7 cellular contexts compared by ENCODE assay signal in the genomic region with DNA sequence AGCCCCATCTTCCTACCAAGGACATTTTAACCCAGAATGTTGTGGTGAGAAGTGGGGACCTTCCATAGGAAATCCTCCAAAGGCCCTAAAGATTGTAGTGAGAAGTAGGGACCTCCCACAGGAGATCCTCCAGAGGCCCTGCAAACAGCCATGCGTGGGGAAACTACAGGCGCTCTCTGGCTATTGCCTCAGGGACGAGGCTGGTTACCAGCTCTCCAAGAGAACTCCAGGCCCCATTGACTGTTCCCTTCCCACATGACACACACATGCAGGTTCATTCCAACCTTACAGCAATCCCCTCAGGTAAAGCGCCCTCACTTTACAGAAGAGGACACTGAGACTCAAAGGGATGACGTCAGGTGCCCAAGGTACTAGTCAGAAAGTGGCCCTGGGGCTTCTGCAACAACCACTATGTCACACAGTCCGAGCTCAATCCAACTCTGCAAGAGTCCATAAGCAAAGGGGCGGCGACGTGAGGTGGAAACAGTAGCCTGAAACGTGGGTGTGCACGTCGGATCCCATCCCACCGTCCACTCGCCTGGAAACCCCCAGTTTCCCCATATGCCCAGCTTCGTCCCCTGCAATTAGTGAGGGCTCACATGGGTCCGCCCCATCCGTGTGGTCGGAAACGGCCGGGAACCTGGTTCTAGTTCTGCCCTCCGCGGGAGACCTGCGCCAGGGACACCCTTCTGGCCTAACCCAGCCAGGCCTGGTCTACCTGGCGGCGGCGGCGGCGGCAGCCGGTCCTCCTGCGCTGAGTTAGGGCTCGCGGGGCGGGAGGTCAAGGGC. TPM values are rescaled to one million over a fixed set of nuclear protein-coding genes. Genes with fewer than 3 reads are reported as not detected.
DNase-seq lines count a peak whose midpoint lies in the region; ATAC-seq, FAIRE-seq and TF ChIP-seq lines count a peak whose summit lies in the region.
"Not testable (repeated sequence)": the region's sequence is repeated elsewhere in the genome, so short reads cannot be mapped to it uniquely, and the experiment has no call there.

No MANE protein-coding gene starts in this region.

- H3K4me3 ChIP-seq in HL-60 (replicated peaks; ENCODE audit: insufficient read depth, low read length) (peak overlapping the region; percentile 34), bronchial epithelial cell (ENCODE audit: low read depth, low read length) (peak overlapping the region; percentile 28), iPS-18c (ENCODE audit: insufficient read depth, low read depth, low read length) (peak overlapping the region; percentile 15; the same call in 1 of the 2 replicates)

- not testable (repeated sequence) for H3K27me3 ChIP-seq in HL-60 (ENCODE audit: insufficient read depth, poor library complexity, severe bottlenecking); bronchial epithelial cell (ENCODE audit: control insufficient read depth, insufficient read depth, low read length)

- H3K9me3 ChIP-seq in iPS-18c (ENCODE audit: control insufficient read depth, insufficient read depth, low read length), result not testable (repeated sequence)

- not testable (repeated sequence) for H3K4me1 Mint-ChIP-seq in osteocyte (ENCODE audit: unreplicated experiment)

- not testable (repeated sequence) for H3K36me3 Mint-ChIP-seq in osteocyte (ENCODE audit: unreplicated experiment)

- not testable (repeated sequence) for H3K27ac ChIP-seq in HL-60 (replicated peaks)

- not testable (repeated sequence) for TF ChIP-seq CTCF in HL-60 (IDR thresholded peaks at IDR 0.05; ENCODE audit: insufficient read depth, low read length); bronchial epithelial cell (IDR thresholded peaks at IDR 0.05; ENCODE audit: insufficient read depth, low read length, severe bottlenecking); osteocyte (IDR thresholded peaks at IDR 0.05)

- FAIRE-seq in bronchial epithelial cell (lab: Jason Lieb, UNC), result not testable (repeated sequence)

- peak overlapping the region; percentile 32 for H3K4me3 Mint-ChIP-seq in osteocyte (ENCODE audit: unreplicated experiment)

- not testable (repeated sequence) for H3K27ac Mint-ChIP-seq in osteocyte (ENCODE audit: unreplicated experiment)

- not testable (repeated sequence) for DNase-seq in HL-60 (ENCODE audit: low read depth in 1 of 2, low spot score in 1 of 2); bronchial epithelial cell (ENCODE audit: low read depth); osteocyte (ENCODE audit: extremely low spot score, unreplicated experiment)

- not testable (repeated sequence) for H3K9me3 Mint-ChIP-seq in osteocyte (ENCODE audit: unreplicated experiment)

- not testable (repeated sequence) for H3K36me3 ChIP-seq in bronchial epithelial cell (ENCODE audit: control insufficient read depth, insufficient read depth, low read length)

- ATAC-seq in GM18517 (IDR thresholded peaks at IDR 0.05; ENCODE audit: unreplicated experiment), result peak; percentile 41
- peak; percentile 19 for ATAC-seq in HG02588 (IDR thresholded peaks at IDR 0.05; ENCODE audit: unreplicated experiment)
- ATAC-seq in activated CD4-positive, CD25-positive, alpha-beta regulatory T cell treated with anti-CD3 and anti-CD28 coated beads, Interleukin-2, amount 50 U/mL, for 24 hours, result peak; percentile 2 to 13

- H3K27me3 Mint-ChIP-seq in osteocyte (ENCODE audit: unreplicated experiment), result not testable (repeated sequence)

RNA-seq across cellular contexts. Expression of gene FAHD2B, which starts 0.5 kb away (rescaled TPM):
- total RNA-seq in bronchial epithelial cell, result 13.4 and 14.3 TPM in 2 replicates
- total RNA-seq in osteocyte, result 26.1 and 27.2 TPM in 2 replicates

RNA-seq across cellular contexts. Expression of gene ANKRD36, which starts 18.8 kb away (rescaled TPM):
- total RNA-seq in bronchial epithelial cell (11.0 and 14.0 TPM in 2 replicates), osteocyte (32.5 and 38.1 TPM in 2 replicates)
